Comparison of ENCODE assay signal across 9 cellular contexts in the genomic region with DNA sequence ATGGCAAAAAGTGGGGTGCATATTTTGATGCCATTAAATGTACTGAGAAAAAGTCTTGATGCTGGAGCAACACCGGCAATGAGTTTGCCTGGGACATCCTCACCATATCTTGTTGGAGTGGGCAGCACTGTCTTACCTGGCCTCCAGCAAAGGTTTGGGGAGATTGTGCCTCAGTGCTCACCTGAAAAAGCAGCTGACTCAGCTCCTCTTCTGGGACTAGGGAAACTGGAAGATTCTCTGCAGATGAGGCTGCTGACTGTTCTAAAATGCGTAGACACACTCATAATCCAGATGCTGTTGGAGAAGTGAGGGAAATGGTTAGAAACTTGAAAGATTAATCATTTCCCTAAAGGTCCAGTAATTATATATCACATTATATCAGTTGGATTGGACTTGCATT.
"Had no signal": no experiment of that assay in that cellular context is flagged by ENCODE, and none has a peak within 500 bp of the region (broad histone marks: within the 10 kb centered on the region; RNA-seq: fewer than 3 reads in every experiment).

No MANE protein-coding gene starts in this region.

- H3K9ac ChIP-seq: GM23248, KMS-11 had no signal

- H3K4me2 ChIP-seq: KMS-11 had no signal

- H2AFZ ChIP-seq: GM23248 had no signal

- H3K27me3 Mint-ChIP-seq: IgD-negative memory B cell had no signal

- H3K27ac ChIP-seq: GM23248, HL-60, KMS-11 had no signal

- H3K36me3 ChIP-seq: HAP-1 had no signal

- H3K4me3 ChIP-seq: GM23248, HAP-1 had no signal

- DNase-seq: GM23248, H7, HFFc6, KBM-7 had no signal

- H3K36me3 Mint-ChIP-seq: IgD-negative memory B cell had no signal

- H3K27ac Mint-ChIP-seq: HFFc6, IgD-negative memory B cell had no signal

- H3K4me1 ChIP-seq: HAP-1 had no signal

- H3K4me1 Mint-ChIP-seq: IgD-negative memory B cell had no signal

- H3K4me3 Mint-ChIP-seq: HFFc6, IgD-negative memory B cell had no signal

- H3K9me3 ChIP-seq: HAP-1 had no signal

- ATAC-seq: HCT116 had no signal
